34 cellular contexts compared by ENCODE assay signal in genomic region chr1:21644348-21644747, GRCh38.
"Had no signal": no experiment of that assay in that cellular context is flagged by ENCODE, and none has a peak within 500 bp of the region (broad histone marks: within the 10 kb centered on the region; RNA-seq: fewer than 3 reads in every experiment).

No MANE protein-coding gene starts in this region.

- H3K4me1 ChIP-seq: breast epithelium had no signal

- H3K27ac Mint-ChIP-seq: activated B cell treated with CpG ODN at 0.5 μM for 24 hours; activated CD4-positive, alpha-beta memory T cell treated with anti-CD3 and anti-CD28 coated beads, Interleukin-2, amount 10 ng/mL, durations not matched to agents 7 days and 5 days; activated CD4-positive, alpha-beta T cell treated with anti-CD3 and anti-CD28 coated beads, Interleukin-2, amount 10 ng/mL, durations not matched to agents 24 days and 14 days; activated CD8-positive, alpha-beta memory T cell treated with anti-CD3 and anti-CD28 coated beads, Interleukin-2, amount 10 ng/mL, durations not matched to agents 7 days and 5 days; activated CD8-positive, alpha-beta T cell treated with anti-CD3 and anti-CD28 coated beads, Interleukin-2, amount 10 ng/mL, durations not matched to agents 7 days and 5 days; activated naive CD4-positive, alpha-beta T cell treated with anti-CD3 and anti-CD28 coated beads, Interleukin-2, amount 10 ng/mL, durations not matched to agents 7 days and 5 days; activated naive CD4-positive, alpha-beta T cell treated with anti-CD3 and anti-CD28 coated beads, Interleukin-2, amount 50 U/mL, for 24 hours; activated naive CD8-positive, alpha-beta T cell; activated naive CD8-positive, alpha-beta T cell treated with anti-CD3 and anti-CD28 coated beads, Interleukin-2, amount 10 ng/mL, durations not matched to agents 7 days and 5 days; activated naive CD8-positive, alpha-beta T cell treated with anti-CD3 and anti-CD28 coated beads, Interleukin-2, amount 50 U/mL, for 24 hours; activated T-cell treated with anti-CD3 and anti-CD28 coated beads, Interleukin-2, amount 50 U/mL, for 24 hours; activated T-helper 2 cell treated with anti-CD3 and anti-CD28 coated beads, Interferon-gamma antibody, Interleukin-2, Interleukin-4, amounts not matched to agents 10 μg/mL and 5 μg/mL and 100 μg/mL, durations not matched to agents 14 hours and 24 hours and 36 hours; T-helper 1 cell treated with Interleukin-12 subunit alpha and Interleukin-12 subunit beta and Interleukin-4 antibody, amounts not matched to agents 30 μg/mL and 1 μg/mL, for 36 hours; T-helper 2 cell treated with Interferon-gamma antibody and Interleukin-4, amounts not matched to agents 5 μg/mL and 100 μg/mL, for 36 hours had no signal

- H3K36me3 Mint-ChIP-seq: activated CD8-positive, alpha-beta memory T cell treated with anti-CD3 and anti-CD28 coated beads, Interleukin-2, amount 10 ng/mL, durations not matched to agents 7 days and 5 days; activated naive CD4-positive, alpha-beta T cell treated with anti-CD3 and anti-CD28 coated beads, Interleukin-2, amount 10 ng/mL, durations not matched to agents 7 days and 5 days; activated naive CD4-positive, alpha-beta T cell treated with anti-CD3 and anti-CD28 coated beads, Interleukin-2, amount 50 U/mL, for 24 hours; activated naive CD8-positive, alpha-beta T cell; activated naive CD8-positive, alpha-beta T cell treated with anti-CD3 and anti-CD28 coated beads, Interleukin-2, amount 10 ng/mL, durations not matched to agents 7 days and 5 days had no signal

- H3K4me3 Mint-ChIP-seq: activated B cell treated with CpG ODN at 0.5 μM for 24 hours; activated CD4-positive, alpha-beta memory T cell treated with anti-CD3 and anti-CD28 coated beads, Interleukin-2, amount 10 ng/mL, durations not matched to agents 7 days and 5 days; activated CD4-positive, alpha-beta T cell treated with anti-CD3 and anti-CD28 coated beads, Interleukin-2, amount 10 ng/mL, durations not matched to agents 24 days and 14 days; activated CD8-positive, alpha-beta memory T cell treated with anti-CD3 and anti-CD28 coated beads, Interleukin-2, amount 10 ng/mL, durations not matched to agents 7 days and 5 days; activated CD8-positive, alpha-beta T cell treated with anti-CD3 and anti-CD28 coated beads, Interleukin-2, amount 10 ng/mL, durations not matched to agents 7 days and 5 days; activated naive CD4-positive, alpha-beta T cell treated with anti-CD3 and anti-CD28 coated beads, Interleukin-2, amount 10 ng/mL, durations not matched to agents 7 days and 5 days; activated naive CD4-positive, alpha-beta T cell treated with anti-CD3 and anti-CD28 coated beads, Interleukin-2, amount 50 U/mL, for 24 hours; activated naive CD8-positive, alpha-beta T cell; activated naive CD8-positive, alpha-beta T cell treated with anti-CD3 and anti-CD28 coated beads, Interleukin-2, amount 10 ng/mL, durations not matched to agents 7 days and 5 days; activated naive CD8-positive, alpha-beta T cell treated with anti-CD3 and anti-CD28 coated beads, Interleukin-2, amount 50 U/mL, for 24 hours; activated T-cell treated with anti-CD3 and anti-CD28 coated beads, Interleukin-2, amount 50 U/mL, for 24 hours; central memory CD8-positive, alpha-beta T cell; T-helper 1 cell treated with Interleukin-12 subunit alpha and Interleukin-12 subunit beta and Interleukin-4 antibody, amounts not matched to agents 30 μg/mL and 1 μg/mL, for 36 hours; T-helper 2 cell treated with Interferon-gamma antibody and Interleukin-4, amounts not matched to agents 5 μg/mL and 100 μg/mL, for 36 hours had no signal

- H3K4me3 ChIP-seq: body of pancreas, breast epithelium had no signal

- H3K9me3 ChIP-seq: body of pancreas, breast epithelium had no signal

- H3K4me1 Mint-ChIP-seq: activated CD4-positive, alpha-beta memory T cell treated with anti-CD3 and anti-CD28 coated beads, Interleukin-2, amount 10 ng/mL, durations not matched to agents 7 days and 5 days; activated CD4-positive, alpha-beta T cell treated with anti-CD3 and anti-CD28 coated beads, Interleukin-2, amount 10 ng/mL, durations not matched to agents 24 days and 14 days; activated CD8-positive, alpha-beta memory T cell treated with anti-CD3 and anti-CD28 coated beads, Interleukin-2, amount 10 ng/mL, durations not matched to agents 7 days and 5 days; activated naive CD4-positive, alpha-beta T cell treated with anti-CD3 and anti-CD28 coated beads, Interleukin-2, amount 50 U/mL, for 24 hours; activated naive CD8-positive, alpha-beta T cell treated with anti-CD3 and anti-CD28 coated beads, Interleukin-2, amount 10 ng/mL, durations not matched to agents 7 days and 5 days; activated naive CD8-positive, alpha-beta T cell treated with anti-CD3 and anti-CD28 coated beads, Interleukin-2, amount 50 U/mL, for 24 hours; central memory CD8-positive, alpha-beta T cell had no signal

- H3K27me3 ChIP-seq: body of pancreas, breast epithelium had no signal

- H3K27ac ChIP-seq: body of pancreas, brain microvascular endothelial cell, breast epithelium, VCaP had no signal

- ATAC-seq: activated CD8-positive, alpha-beta memory T cell treated with anti-CD3 and anti-CD28 coated beads, Interleukin-2, amount 10 ng/mL, durations not matched to agents 7 days and 5 days; activated CD8-positive, alpha-beta T cell treated with anti-CD3 and anti-CD28 coated beads, Interleukin-2, amount 10 ng/mL, durations not matched to agents 7 days and 5 days; activated naive CD8-positive, alpha-beta T cell treated with anti-CD3 and anti-CD28 coated beads, Interleukin-2, amount 50 U/mL, for 24 hours; body of pancreas had no signal

- DNase-seq: activated B cell treated with CpG ODN at 0.5 μM for 24 hours; activated CD4-positive, alpha-beta memory T cell treated with anti-CD3 and anti-CD28 coated beads, Interleukin-2, amount 10 ng/mL, durations not matched to agents 7 days and 5 days; activated CD4-positive, alpha-beta T cell treated with anti-CD3 and anti-CD28 coated beads for 4 hours; activated CD4-positive, alpha-beta T cell treated with anti-CD3 and anti-CD28 coated beads, Interleukin-2, amount 10 ng/mL, durations not matched to agents 24 days and 14 days; activated CD4-positive, alpha-beta T cell treated with anti-CD3 and anti-CD28 coated beads, Interleukin-2, amount 50 U/mL, for 48 hours; activated CD4-positive, CD25-positive, alpha-beta regulatory T cell treated with anti-CD3 and anti-CD28 coated beads, Interleukin-2, amount 50 U/mL, for 72 hours; activated CD8-positive, alpha-beta memory T cell treated with anti-CD3 and anti-CD28 coated beads for 24 hours; activated CD8-positive, alpha-beta memory T cell treated with anti-CD3 and anti-CD28 coated beads, Interleukin-2, amount 10 ng/mL, durations not matched to agents 7 days and 5 days; activated CD8-positive, alpha-beta memory T cell treated with anti-CD3 and anti-CD28 coated beads, Interleukin-2, amount 50 U/mL, for 48 hours; activated CD8-positive, alpha-beta T cell treated with anti-CD3 and anti-CD28 coated beads, Interleukin-2, amount 10 ng/mL, durations not matched to agents 7 days and 5 days; activated effector memory CD4-positive, alpha-beta T cell treated with Interleukin-2 at 50 U/mL for 16 hours; activated gamma-delta T cell; activated naive CD4-positive, alpha-beta T cell treated with anti-CD3 and anti-CD28 coated beads, Interleukin-2, amount 10 ng/mL, durations not matched to agents 7 days and 5 days; activated naive CD8-positive, alpha-beta T cell treated with anti-CD3 and anti-CD28 coated beads, Interleukin-2, amount 10 ng/mL, durations not matched to agents 7 days and 5 days; activated naive CD8-positive, alpha-beta T cell treated with anti-CD3 and anti-CD28 coated beads, Interleukin-2, amount 50 U/mL, for 24 hours; activated T-cell treated with anti-CD3 and anti-CD28 coated beads, Interleukin-2, amount 50 U/mL, for 24 hours; activated T-cell treated with anti-CD3 and anti-CD28 coated beads, Interleukin-2, amount 50 U/mL, for 48 hours; amniotic stem cell; aorta; body of pancreas; brain microvascular endothelial cell; cerebellar nuclear complex; SW 1271; T-helper 1 cell; T-helper 2 cell; T-helper 9 cell had no signal

- H3K36me3 ChIP-seq: brain microvascular endothelial cell, breast epithelium had no signal

- H3K9me3 Mint-ChIP-seq: activated B cell treated with CpG ODN at 0.5 μM for 24 hours; activated CD4-positive, alpha-beta memory T cell treated with anti-CD3 and anti-CD28 coated beads, Interleukin-2, amount 10 ng/mL, durations not matched to agents 7 days and 5 days; activated CD4-positive, alpha-beta T cell treated with anti-CD3 and anti-CD28 coated beads, Interleukin-2, amount 10 ng/mL, durations not matched to agents 24 days and 14 days; activated naive CD4-positive, alpha-beta T cell treated with anti-CD3 and anti-CD28 coated beads, Interleukin-2, amount 10 ng/mL, durations not matched to agents 7 days and 5 days; activated naive CD4-positive, alpha-beta T cell treated with anti-CD3 and anti-CD28 coated beads, Interleukin-2, amount 50 U/mL, for 24 hours; activated naive CD8-positive, alpha-beta T cell treated with anti-CD3 and anti-CD28 coated beads, Interleukin-2, amount 10 ng/mL, durations not matched to agents 7 days and 5 days; activated naive CD8-positive, alpha-beta T cell treated with anti-CD3 and anti-CD28 coated beads, Interleukin-2, amount 50 U/mL, for 24 hours; activated T-cell treated with anti-CD3 and anti-CD28 coated beads, Interleukin-2, amount 50 U/mL, for 24 hours; activated T-helper 2 cell treated with anti-CD3 and anti-CD28 coated beads, Interferon-gamma antibody, Interleukin-2, Interleukin-4, amounts not matched to agents 10 μg/mL and 5 μg/mL and 100 μg/mL, durations not matched to agents 14 hours and 24 hours and 36 hours; central memory CD8-positive, alpha-beta T cell; T-helper 1 cell treated with Interleukin-12 subunit alpha and Interleukin-12 subunit beta and Interleukin-4 antibody, amounts not matched to agents 30 μg/mL and 1 μg/mL, for 36 hours; T-helper 2 cell treated with Interferon-gamma antibody and Interleukin-4, amounts not matched to agents 5 μg/mL and 100 μg/mL, for 36 hours had no signal
